In genomic region chr11:102172127-102172848, GRCh38 we compare ENCODE assay signal across 14 cellular contexts.
DNase-seq lines count a peak whose midpoint lies in the region; ATAC-seq and TF ChIP-seq lines count a peak whose summit lies in the region.
"Had no signal": no experiment of that assay in that cellular context is flagged by ENCODE, and none has a peak within 500 bp of the region (broad histone marks: within the 10 kb centered on the region; RNA-seq: fewer than 3 reads in every experiment).

No MANE protein-coding gene starts in this region.

- no peak overlapping the region for H2AFZ ChIP-seq in GM23338

- H3K4me1 ChIP-seq in GM23338 (ENCODE audit: insufficient read depth) (no peaks in the 10 kb centered on the region), adrenal gland (replicated peaks in 1 of 2) (peaks cover 18 to 19% of the 10 kb centered on the region in 2 donors), stomach (peaks cover 0 to 46% (median 33%) of the 10 kb centered on the region in 4 donors), SJCRH30 (no peaks in the 10 kb centered on the region)
- H3K4me1 ChIP-seq: testis had no signal

- no peaks in the 10 kb centered on the region for H3K9me2 ChIP-seq in GM23338 (ENCODE audit: insufficient read depth)

- H3K27ac Mint-ChIP-seq in GM23338: 0 out of 2 replicates have a peak overlapping the region, but pooled peaks have one; percentile 2
- H3K27ac Mint-ChIP-seq: naive thymus-derived CD8-positive, alpha-beta T cell had no signal

- no peak for TF ChIP-seq CTCF in GM23338 (conservative IDR thresholded peaks at IDR 0.05; ENCODE audit: low read depth in 2 of 2)
- no peak for TF ChIP-seq CTCF in adrenal gland (IDR thresholded peaks at IDR 0.05)
- TF ChIP-seq CTCF in stomach (IDR thresholded peaks at IDR 0.05): no peak

- ATAC-seq in GM23338 (no peak), GM21526 (IDR thresholded peaks at IDR 0.05; ENCODE audit: low FRiP score, unreplicated experiment) (no peak), GM21786 (IDR thresholded peaks at IDR 0.05; ENCODE audit: unreplicated experiment) (no peak)
- ATAC-seq: naive thymus-derived CD8-positive, alpha-beta T cell had no signal

- TF ChIP-seq POLR2A in adrenal gland (IDR thresholded peaks at IDR 0.05) (no peak), stomach (IDR thresholded peaks at IDR 0.05) (no peak)

- peaks cover 26% of the 10 kb centered on the region; the same call in 2 of the 3 replicates for H3K36me3 Mint-ChIP-seq in GM23338 (ENCODE audit: low read depth)
- H3K36me3 Mint-ChIP-seq: naive thymus-derived CD8-positive, alpha-beta T cell had no signal

- no peaks in the 10 kb centered on the region for H3K27me3 ChIP-seq in GM23338 (ENCODE audit: insufficient read depth)
- no peaks in the 10 kb centered on the region for H3K27me3 ChIP-seq in adrenal gland
- H3K27me3 ChIP-seq in stomach: no peaks in the 10 kb centered on the region
- no peaks in the 10 kb centered on the region for H3K27me3 ChIP-seq in SJCRH30
- H3K27me3 ChIP-seq: testis had no signal

- H3K4me3 ChIP-seq in GM23338: no peak overlapping the region
- no peak overlapping the region for H3K4me3 ChIP-seq in adrenal gland
- no peak overlapping the region for H3K4me3 ChIP-seq in stomach
- no peak overlapping the region for H3K4me3 ChIP-seq in SJCRH30
- H3K4me3 ChIP-seq: testis had no signal

- H3K9me3 ChIP-seq in adrenal gland (replicated peaks in 1 of 3) (no peaks in the 10 kb centered on the region), stomach (no peaks in the 10 kb centered on the region), SJCRH30 (replicated peaks) (no peaks in the 10 kb centered on the region)
- H3K9me3 ChIP-seq: testis had no signal

- peaks cover 78% of the 10 kb centered on the region for H3K79me2 ChIP-seq in GM23338 (replicated peaks; ENCODE audit: insufficient read depth)

- no peaks in the 10 kb centered on the region for H3K27me3 Mint-ChIP-seq in GM23338 (ENCODE audit: insufficient read depth, low read depth, poor library complexity)

- H3K4me1 Mint-ChIP-seq in GM23338: peaks cover 6% of the 10 kb centered on the region; the same call in 2 of the 3 replicates
- H3K4me1 Mint-ChIP-seq: naive thymus-derived CD8-positive, alpha-beta T cell had no signal

- no peaks in the 10 kb centered on the region for H3K9me3 Mint-ChIP-seq in GM23338

- no peak overlapping the region; the same call in 1 of the 2 replicates for H3K27ac ChIP-seq in GM23338 (ENCODE audit: low read depth)
- peak overlapping the region in 3 of 5 donors; percentile 13 to 75 (median 75) for H3K27ac ChIP-seq in adrenal gland
- peak overlapping the region in 4 of 5 donors; percentile 62 to 78 (median 71) for H3K27ac ChIP-seq in stomach
- no peak overlapping the region for H3K27ac ChIP-seq in SJCRH30

- H3K36me3 ChIP-seq in GM23338 (ENCODE audit: insufficient read depth): no peaks in the 10 kb centered on the region
- no peaks in the 10 kb centered on the region for H3K36me3 ChIP-seq in adrenal gland (replicated peaks in 1 of 2)
- H3K36me3 ChIP-seq in stomach: peaks cover 0 to 16% (median 15%) of the 10 kb centered on the region in 4 donors
- no peaks in the 10 kb centered on the region for H3K36me3 ChIP-seq in SJCRH30

- no peaks in the 10 kb centered on the region for H3F3A ChIP-seq in GM23338 (replicated peaks; ENCODE audit: low read depth)

- 58 to 66% (median 63%) methylated on average over 5 of the region's 6 CpGs for WGBS in adrenal gland, 4 donors
- WGBS in stomach, 5 donors: 41 to 72% (median 49%) methylated on average over 4 to 6 of the region's 6 CpGs

- no peak overlapping the region for H3K4me2 ChIP-seq in GM23338

- DNase-seq in GM23338 (ENCODE audit: low spot score): no peak
- peak in 5 of 7 donors; percentile 26 to 45 (median 35) for DNase-seq in adrenal gland
- DNase-seq in fibroblast of the conjunctiva (ENCODE audit: low read depth): peak; percentile 49
- no peak for DNase-seq in stomach
- DNase-seq in SJCRH30: no peak
- no peak for DNase-seq in T-helper 2 cell
- DNase-seq: activated CD8-positive, alpha-beta memory T cell treated with anti-CD3 and anti-CD28 coated beads for 24 hours; hippocampal formation; naive thymus-derived CD8-positive, alpha-beta T cell; NCI-H69; stimulated activated CD4-positive, alpha-beta T cell treated with anti-CD3 and anti-CD28 coated beads, Interleukin-1b, Interleukin-23, amount 100 ng/mL, for 48 hours; testis had no signal

- H4K20me1 ChIP-seq in GM23338 (replicated peaks; ENCODE audit: insufficient read depth): 0 out of 2 replicates have a peak, but pooled peaks cover 3% of the 10 kb centered on the region

- no peak for TF ChIP-seq EP300 in stomach (IDR thresholded peaks at IDR 0.05)

- intact Hi-C loops in adrenal gland (cut with DNase I): no loop called here
- intact Hi-C loops in stomach (cut with DNase I; ENCODE audit: low total_unique reads): no loop called here

- no peak overlapping the region for H3K4me3 Mint-ChIP-seq in GM23338
- H3K4me3 Mint-ChIP-seq: naive thymus-derived CD8-positive, alpha-beta T cell had no signal

TF ChIP-seq in GM23338, 12 proteins besides CTCF, POLR2A, EP300 and RAD21 (continues in another document):
- no peak for TF ChIP-seq CREB1 (CRISPR knock-in tag; IDR thresholded peaks at IDR 0.05; ENCODE audit: low read depth)
- TF ChIP-seq POLR2AphosphoS5 (IDR thresholded peaks at IDR 0.05; ENCODE audit: low read depth): no peak
- no peak for TF ChIP-seq EZH2 (IDR thresholded peaks at IDR 0.05; ENCODE audit: low read depth, unreplicated experiment)
- TF ChIP-seq NANOG (IDR thresholded peaks at IDR 0.05; ENCODE audit: borderline replicate concordance): no peak
- TF ChIP-seq ZNF331 (CRISPR knock-in tag; IDR thresholded peaks at IDR 0.05; ENCODE audit: low read depth): no peak
- TF ChIP-seq ETS1 (IDR thresholded peaks at IDR 0.05): no peak
- TF ChIP-seq, protein P1, sequence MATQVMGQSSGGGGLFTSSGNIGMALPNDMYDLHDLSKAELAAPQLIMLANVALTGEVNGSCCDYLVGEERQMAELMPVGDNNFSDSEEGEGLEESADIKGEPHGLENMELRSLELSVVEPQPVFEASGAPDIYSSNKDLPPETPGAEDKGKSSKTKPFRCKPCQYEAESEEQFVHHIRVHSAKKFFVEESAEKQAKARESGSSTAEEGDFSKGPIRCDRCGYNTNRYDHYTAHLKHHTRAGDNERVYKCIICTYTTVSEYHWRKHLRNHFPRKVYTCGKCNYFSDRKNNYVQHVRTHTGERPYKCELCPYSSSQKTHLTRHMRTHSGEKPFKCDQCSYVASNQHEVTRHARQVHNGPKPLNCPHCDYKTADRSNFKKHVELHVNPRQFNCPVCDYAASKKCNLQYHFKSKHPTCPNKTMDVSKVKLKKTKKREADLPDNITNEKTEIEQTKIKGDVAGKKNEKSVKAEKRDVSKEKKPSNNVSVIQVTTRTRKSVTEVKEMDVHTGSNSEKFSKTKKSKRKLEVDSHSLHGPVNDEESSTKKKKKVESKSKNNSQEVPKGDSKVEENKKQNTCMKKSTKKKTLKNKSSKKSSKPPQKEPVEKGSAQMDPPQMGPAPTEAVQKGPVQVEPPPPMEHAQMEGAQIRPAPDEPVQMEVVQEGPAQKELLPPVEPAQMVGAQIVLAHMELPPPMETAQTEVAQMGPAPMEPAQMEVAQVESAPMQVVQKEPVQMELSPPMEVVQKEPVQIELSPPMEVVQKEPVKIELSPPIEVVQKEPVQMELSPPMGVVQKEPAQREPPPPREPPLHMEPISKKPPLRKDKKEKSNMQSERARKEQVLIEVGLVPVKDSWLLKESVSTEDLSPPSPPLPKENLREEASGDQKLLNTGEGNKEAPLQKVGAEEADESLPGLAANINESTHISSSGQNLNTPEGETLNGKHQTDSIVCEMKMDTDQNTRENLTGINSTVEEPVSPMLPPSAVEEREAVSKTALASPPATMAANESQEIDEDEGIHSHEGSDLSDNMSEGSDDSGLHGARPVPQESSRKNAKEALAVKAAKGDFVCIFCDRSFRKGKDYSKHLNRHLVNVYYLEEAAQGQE (IDR thresholded peaks at IDR 0.05; ENCODE audit: unreplicated experiment): no peak
- TF ChIP-seq EZH2phosphoT487 (IDR thresholded peaks at IDR 0.05; ENCODE audit: unreplicated experiment): no peak
- no peak for TF ChIP-seq ZNF114 (CRISPR knock-in tag; IDR thresholded peaks at IDR 0.05)

Comparison
In these comparisons a context has a peak if more than half of its experiments do, and no peak if none do; other contexts are left out.
1. DNase-seq: peak in adrenal gland (5 of 7) and fibroblast of the conjunctiva (single experiment); none in GM23338 (single experiment), stomach (single experiment), SJCRH30 (0 of 2) and T-helper 2 cell (0 of 5).
2. H3K27ac ChIP-seq: peak in adrenal gland (3 of 5) and stomach (4 of 5); none in GM23338 (single experiment) and SJCRH30 (single experiment).